23 cellular contexts compared by ENCODE assay signal in genomic region chr12:53667080-53667479, GRCh38. TPM values are rescaled to one million over a fixed set of nuclear protein-coding genes. Genes with fewer than 3 reads are reported as not detected.
A peak's percentile ranks its signal among the peaks of the same experiment; 100 is the strongest.
DNase-seq lines count a peak whose midpoint lies in the region; TF ChIP-seq lines count a peak whose summit lies in the region.
"Had no signal": no experiment of that assay in that cellular context is flagged by ENCODE, and none has a peak within 500 bp of the region (broad histone marks: within the 10 kb centered on the region; RNA-seq: fewer than 3 reads in every experiment).

No MANE protein-coding gene starts in this region.

- no peak overlapping the region for H3K4me2 ChIP-seq in osteoblast (ENCODE audit: insufficient read depth, low read length)
- H3K4me2 ChIP-seq: BLaER1 had no signal

- H2AFZ ChIP-seq in osteoblast (ENCODE audit: low read length): no peak overlapping the region

- CTCF ChIA-PET in activated CD4-positive, alpha-beta memory T cell treated with anti-CD3 and anti-CD28 coated beads for 36 hours (lab: Charles Lee): interaction anchor here (0.7 kb wide), 1 partner anchor 10 kb away, joined by 3 read pairs; no protein-coding TSS in a partner anchor
- CTCF ChIA-PET in activated CD4-positive, alpha-beta memory T cell treated with anti-CD3 and anti-CD28 coated beads, Interleukin-2, amount 10 ng/mL, durations not matched to agents 7 days and 5 days (lab: Charles Lee): interaction anchor here (0.6 to 2.3 kb wide), 3 partner anchors 8 to 123 kb away, joined by 3 to 10 read pairs (median 3); partner anchors contain the start of gene ATP5MC2

- H3K4me1 Mint-ChIP-seq in activated CD4-positive, alpha-beta memory T cell treated with anti-CD3 and anti-CD28 coated beads for 36 hours (ENCODE audit: low read depth): peaks cover 9% of the 10 kb centered on the region
- H3K4me1 Mint-ChIP-seq in activated CD4-positive, alpha-beta memory T cell treated with anti-CD3 and anti-CD28 coated beads, Interleukin-2, amount 10 ng/mL, durations not matched to agents 7 days and 5 days: peaks cover 7% of the 10 kb centered on the region
- H3K4me1 Mint-ChIP-seq in mesothelial cell of epicardium: no peaks in the 10 kb centered on the region

- peaks cover 27% of the 10 kb centered on the region for H3K79me2 ChIP-seq in osteoblast (ENCODE audit: insufficient read depth, low read length)

- H3K27me3 ChIP-seq in osteoblast (ENCODE audit: insufficient read depth, low read length): no peaks in the 10 kb centered on the region
- H3K27me3 ChIP-seq: BLaER1 had no signal

- peaks cover 9% of the 10 kb centered on the region for H3K4me1 ChIP-seq in osteoblast (ENCODE audit: insufficient read depth, low read length)

- peak overlapping the region; percentile 21 for H3K27ac Mint-ChIP-seq in activated CD4-positive, alpha-beta memory T cell treated with anti-CD3 and anti-CD28 coated beads for 36 hours
- H3K27ac Mint-ChIP-seq in activated CD4-positive, alpha-beta memory T cell treated with anti-CD3 and anti-CD28 coated beads, Interleukin-2, amount 10 ng/mL, durations not matched to agents 7 days and 5 days: no peak overlapping the region
- peak overlapping the region; percentile 43 for H3K27ac Mint-ChIP-seq in mesothelial cell of epicardium
- H3K27ac Mint-ChIP-seq: CD4-positive, CD25-positive, alpha-beta regulatory T cell had no signal

- no peak for TF ChIP-seq CTCF in 22Rv1 (IDR thresholded peaks at IDR 0.05)
- TF ChIP-seq CTCF in mesothelial cell of epicardium (IDR thresholded peaks at IDR 0.05; ENCODE audit: unreplicated experiment): no peak
- TF ChIP-seq CTCF in osteoblast (IDR thresholded peaks at IDR 0.05; ENCODE audit: extremely low read depth, low read depth, low read length): no peak

- H3K9ac ChIP-seq in SK-N-MC (ENCODE audit: insufficient read length): no peak overlapping the region
- H3K9ac ChIP-seq: BLaER1 had no signal

- H4K20me1 ChIP-seq in osteoblast (ENCODE audit: insufficient read depth, low read length): peaks cover 10% of the 10 kb centered on the region

- DNase-seq in activated CD4-positive, alpha-beta memory T cell treated with anti-CD3 and anti-CD28 coated beads for 36 hours: no peak
- DNase-seq in activated CD4-positive, alpha-beta memory T cell treated with anti-CD3 and anti-CD28 coated beads, Interleukin-2, amount 10 ng/mL, durations not matched to agents 7 days and 5 days: no peak
- DNase-seq in SK-N-MC (ENCODE audit: low read depth, low spot score): no peak
- DNase-seq in mesothelial cell of epicardium (ENCODE audit: low spot score in 2 of 2, unreplicated experiment in 2 of 2): no peak
- no peak for DNase-seq in osteoblast (ENCODE audit: insufficient read length, low spot score, missing footprints)
- DNase-seq in HuH-7 (ENCODE audit: low spot score): no peak
- DNase-seq in activated CD4-positive, alpha-beta T cell treated with anti-CD3 and anti-CD28 coated beads for 4 hours: no peak
- DNase-seq: 8988T; CD4-positive, CD25-positive, alpha-beta regulatory T cell; HCEC 1CT; Kasumi-1; NCI-H1092 treated with DMSO at 0.1 percent for 48 hours; NCI-H1436; NCI-H187; NCI-H2081 treated with DMSO at 0.1 percent for 48 hours; NCI-H2171; NCI-H226; NCI-H510A; NCI-H69; RPMI8226; SHP77 had no signal

- H3K4me3 ChIP-seq in SK-N-MC (no peak overlapping the region), osteoblast (ENCODE audit: insufficient read depth, low read length) (no peak overlapping the region)
- H3K4me3 ChIP-seq: BLaER1 had no signal

- POLR2A ChIA-PET in activated CD4-positive, alpha-beta memory T cell treated with anti-CD3 and anti-CD28 coated beads for 36 hours (lab: Charles Lee): no interaction called here
- POLR2A ChIA-PET in activated CD4-positive, alpha-beta memory T cell treated with anti-CD3 and anti-CD28 coated beads, Interleukin-2, amount 10 ng/mL, durations not matched to agents 7 days and 5 days (lab: Charles Lee): no interaction called here

- H3K27me3 Mint-ChIP-seq in activated CD4-positive, alpha-beta memory T cell treated with anti-CD3 and anti-CD28 coated beads for 36 hours: no peaks in the 10 kb centered on the region
- H3K27me3 Mint-ChIP-seq in activated CD4-positive, alpha-beta memory T cell treated with anti-CD3 and anti-CD28 coated beads, Interleukin-2, amount 10 ng/mL, durations not matched to agents 7 days and 5 days: no peaks in the 10 kb centered on the region
- no peaks in the 10 kb centered on the region for H3K27me3 Mint-ChIP-seq in mesothelial cell of epicardium (ENCODE audit: low read depth)
- H3K27me3 Mint-ChIP-seq: CD4-positive, CD25-positive, alpha-beta regulatory T cell had no signal

- intact Hi-C loops in activated CD4-positive, alpha-beta memory T cell treated with anti-CD3 and anti-CD28 coated beads for 36 hours (cut with micrococcal nuclease): no loop called here

- H3K9me3 Mint-ChIP-seq in activated CD4-positive, alpha-beta memory T cell treated with anti-CD3 and anti-CD28 coated beads for 36 hours: no peaks in the 10 kb centered on the region
- H3K9me3 Mint-ChIP-seq in activated CD4-positive, alpha-beta memory T cell treated with anti-CD3 and anti-CD28 coated beads, Interleukin-2, amount 10 ng/mL, durations not matched to agents 7 days and 5 days: no peaks in the 10 kb centered on the region
- no peaks in the 10 kb centered on the region for H3K9me3 Mint-ChIP-seq in mesothelial cell of epicardium
- H3K9me3 Mint-ChIP-seq: CD4-positive, CD25-positive, alpha-beta regulatory T cell had no signal

- peaks cover 45% of the 10 kb centered on the region for H3K36me3 Mint-ChIP-seq in activated CD4-positive, alpha-beta memory T cell treated with anti-CD3 and anti-CD28 coated beads for 36 hours
- peaks cover 62% of the 10 kb centered on the region for H3K36me3 Mint-ChIP-seq in activated CD4-positive, alpha-beta memory T cell treated with anti-CD3 and anti-CD28 coated beads, Interleukin-2, amount 10 ng/mL, durations not matched to agents 7 days and 5 days (ENCODE audit: low read depth)
- peaks cover 48% of the 10 kb centered on the region for H3K36me3 Mint-ChIP-seq in mesothelial cell of epicardium

- H3K4me3 Mint-ChIP-seq in activated CD4-positive, alpha-beta memory T cell treated with anti-CD3 and anti-CD28 coated beads for 36 hours: no peak overlapping the region
- H3K4me3 Mint-ChIP-seq in activated CD4-positive, alpha-beta memory T cell treated with anti-CD3 and anti-CD28 coated beads, Interleukin-2, amount 10 ng/mL, durations not matched to agents 7 days and 5 days: no peak overlapping the region
- no peak overlapping the region for H3K4me3 Mint-ChIP-seq in mesothelial cell of epicardium
- H3K4me3 Mint-ChIP-seq: CD4-positive, CD25-positive, alpha-beta regulatory T cell had no signal

- peak overlapping the region; percentile 60 for H3K27ac ChIP-seq in 22Rv1
- peak overlapping the region; percentile 51 for H3K27ac ChIP-seq in SK-N-MC
- no peak overlapping the region for H3K27ac ChIP-seq in osteoblast (ENCODE audit: low read depth, low read length)
- H3K27ac ChIP-seq: BLaER1 had no signal

- H3K9me3 ChIP-seq in SK-N-MC (ENCODE audit: low read depth, low read length) (no peaks in the 10 kb centered on the region), osteoblast (ENCODE audit: low read depth, low read length) (no peaks in the 10 kb centered on the region)
- H3K9me3 ChIP-seq: BLaER1 had no signal

- H3K36me3 ChIP-seq in SK-N-MC (ENCODE audit: insufficient read depth, low read length) (peaks cover 88% of the 10 kb centered on the region), osteoblast (ENCODE audit: insufficient read depth, low read length) (peaks cover 75% of the 10 kb centered on the region)

RNA-seq across cellular contexts. Expression of gene ATP5MC2, which starts 8.8 kb away (rescaled TPM):
- total RNA-seq in activated CD4-positive, alpha-beta memory T cell treated with anti-CD3 and anti-CD28 coated beads for 36 hours: 100 to 1,000 TPM; 378 TPM
- 100 to 1,000 TPM; 341 to 347 TPM for total RNA-seq in activated CD4-positive, alpha-beta memory T cell treated with anti-CD3 and anti-CD28 coated beads, Interleukin-2, amount 10 ng/mL, durations not matched to agents 7 days and 5 days
- total RNA-seq in mesothelial cell of epicardium (356 to 359 TPM (median 356 TPM) in 3 replicates), osteoblast (93.1 and 95.9 TPM in 2 replicates)

RNA-seq across cellular contexts. Expression of gene ATF7, which starts 40.9 kb away (rescaled TPM):
- total RNA-seq in activated CD4-positive, alpha-beta memory T cell treated with anti-CD3 and anti-CD28 coated beads for 36 hours: 10 to 100 TPM; 19.3 to 20.7 TPM
- total RNA-seq in activated CD4-positive, alpha-beta memory T cell treated with anti-CD3 and anti-CD28 coated beads, Interleukin-2, amount 10 ng/mL, durations not matched to agents 7 days and 5 days: 10 to 100 TPM; 21.4 to 24.0 TPM
- 35.4 to 38.6 TPM (median 36.3 TPM) in 3 replicates for total RNA-seq in mesothelial cell of epicardium
- 14.4 and 17.4 TPM in 2 replicates for total RNA-seq in osteoblast
